12 cellular contexts compared by ENCODE assay signal in the genomic region with DNA sequence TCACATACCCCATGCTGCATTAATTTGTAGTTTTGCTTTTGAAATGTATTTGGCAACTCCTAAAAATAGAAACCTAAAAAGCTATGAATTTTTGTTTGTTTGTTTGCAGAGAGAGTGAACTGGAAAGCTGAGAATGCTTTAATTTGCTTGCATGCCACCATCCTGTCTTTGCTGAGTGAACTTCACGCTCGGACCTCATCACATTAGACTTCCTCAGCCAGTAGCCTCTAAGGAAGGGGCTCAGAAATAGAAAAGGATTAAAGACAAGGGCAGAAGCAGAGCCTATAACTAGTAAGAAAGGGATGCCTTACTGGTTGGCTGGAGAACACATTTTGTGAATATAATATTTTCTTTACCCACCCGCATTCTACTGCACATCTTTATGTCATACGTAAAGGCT.
"Had no signal": no experiment of that assay in that cellular context is flagged by ENCODE, and none has a peak within 500 bp of the region (broad histone marks: within the 10 kb centered on the region; RNA-seq: fewer than 3 reads in every experiment).

No MANE protein-coding gene starts in this region.

- H3K4me1 ChIP-seq: pancreas had no signal

- H3K9ac ChIP-seq: neural progenitor cell, SK-N-SH had no signal

- H3K27ac ChIP-seq: hepatocyte, neural progenitor cell, pancreas had no signal

- H3K4me2 ChIP-seq: hepatocyte, SK-N-SH had no signal

- H3K27me3 ChIP-seq: neural progenitor cell, pancreas, tibial nerve, uterus had no signal

- ATAC-seq: pancreas; sciatic nerve; stimulated activated effector memory CD8-positive, alpha-beta T cell treated with anti-CD3 and anti-CD28 coated beads, Interleukin-12 subunit alpha, Interleukin-12 subunit beta, amount 100 ng/mL, for 72 hours had no signal

- H3K9me3 ChIP-seq: pancreas, SK-N-SH, tibial nerve, uterus had no signal

- H2AFZ ChIP-seq: hepatocyte, neural progenitor cell had no signal

- H3K36me3 ChIP-seq: neural progenitor cell, pancreas, tibial nerve, uterus had no signal

- H3K79me2 ChIP-seq: hepatocyte had no signal

- FAIRE-seq: bronchial epithelial cell, pancreas had no signal

- H3K4me3 ChIP-seq: hepatocyte, neural progenitor cell, pancreas, tibial nerve, uterus had no signal

- DNase-seq: activated gamma-delta T cell; midbrain; pancreas; SK-N-SH; stimulated activated CD4-positive, alpha-beta T cell treated with anti-CD3 and anti-CD28 coated beads, Interleukin-2, amount 100 ng/mL, for 24 hours; uterus had no signal
